9 cellular contexts compared by ENCODE assay signal in the genomic region with DNA sequence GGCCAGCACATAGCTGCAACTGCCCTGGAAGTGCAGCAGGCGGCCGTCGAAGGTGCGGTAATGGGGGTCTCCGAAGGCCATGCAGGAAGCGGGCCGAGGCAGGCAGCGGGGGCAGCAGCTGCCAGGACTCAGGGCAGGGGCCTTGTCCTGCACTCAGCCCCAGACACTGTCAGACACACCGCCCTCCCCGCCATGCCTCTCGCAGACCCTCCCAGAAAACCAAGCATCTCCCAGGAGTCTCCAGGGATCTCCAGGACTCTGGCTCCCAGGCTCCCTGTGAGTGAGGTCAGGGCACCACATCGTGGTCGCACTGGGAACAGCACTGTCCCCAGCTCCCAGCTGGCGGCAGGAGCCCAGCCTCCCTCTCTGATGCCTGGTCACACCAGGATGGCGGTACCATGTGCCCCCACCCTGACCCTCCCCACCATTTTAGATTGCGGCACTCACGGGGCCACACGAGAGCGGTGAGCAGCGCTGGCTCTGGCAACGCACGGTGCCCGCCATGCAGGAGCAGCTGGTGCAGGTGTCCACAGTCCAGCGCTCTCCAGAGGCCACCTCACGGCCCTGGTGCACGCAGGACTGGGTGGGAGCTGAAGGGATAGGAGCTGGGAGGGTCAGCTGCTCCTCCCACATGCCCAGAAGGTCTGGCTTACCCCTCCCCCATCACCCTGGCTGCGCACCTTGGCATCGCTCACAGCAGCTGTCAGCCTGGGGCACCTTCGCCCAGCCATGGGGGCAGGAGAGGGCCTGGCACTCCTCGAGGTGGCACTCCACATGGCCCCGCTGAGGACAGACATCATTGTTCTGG.
DNase-seq lines count a peak whose midpoint lies in the region; ATAC-seq and TF ChIP-seq lines count a peak whose summit lies in the region.
"Had no signal": no experiment of that assay in that cellular context is flagged by ENCODE, and none has a peak within 500 bp of the region (broad histone marks: within the 10 kb centered on the region; RNA-seq: fewer than 3 reads in every experiment).

No MANE protein-coding gene starts in this region.

- TF ChIP-seq CTCF in astrocyte of the cerebellum (IDR thresholded peaks at IDR 0.05; ENCODE audit: low read depth, low read length, missing control alignments) = peak; percentile 76

- H3K4me3 ChIP-seq in astrocyte of the cerebellum (ENCODE audit: low read depth, low read length) = no peak overlapping the region

- DNase-seq in NCI-H524 (lab: John Stamatoyannopoulos, UW) = peak; percentile 73 to 81
- DNase-seq in NCI-H524 treated with DMSO at 0.1 percent for 48 hours (lab: John Stamatoyannopoulos, UW) = no peak
- DNase-seq in NCI-H2171 (lab: John Stamatoyannopoulos, UW) = peak; percentile 73
- no peak for DNase-seq in astrocyte of the cerebellum (ENCODE audit: low read depth)
- DNase-seq in iPS-NIHi11 (ENCODE audit: low spot score) = peak; percentile 94
- DNase-seq in stromal cell of bone marrow (ENCODE audit: low read depth) = peak; percentile 25
- DNase-seq in T-helper 2 cell = no peak
- DNase-seq: CD4-positive, CD25-positive, alpha-beta regulatory T cell had no signal

- no peak for ATAC-seq in HG02973 (IDR thresholded peaks at IDR 0.05; ENCODE audit: unreplicated experiment)

- in situ Hi-C loops in astrocyte of the cerebellum (cut with HindIII; ENCODE audit: low sequenced_read_pairs) = no loop called here

Comparison
In these comparisons a context has a peak if more than half of its experiments do, and no peak if none do; other contexts are left out.
1. DNase-seq: peak in NCI-H524 (2 of 2), NCI-H2171 (single experiment), iPS-NIHi11 (single experiment) and stromal cell of bone marrow (single experiment); none in NCI-H524 treated with DMSO at 0.1 percent for 48 hours (single experiment), astrocyte of the cerebellum (single experiment) and T-helper 2 cell (0 of 5).